ENCODE assay signal across 8 cellular contexts in the genomic region with DNA sequence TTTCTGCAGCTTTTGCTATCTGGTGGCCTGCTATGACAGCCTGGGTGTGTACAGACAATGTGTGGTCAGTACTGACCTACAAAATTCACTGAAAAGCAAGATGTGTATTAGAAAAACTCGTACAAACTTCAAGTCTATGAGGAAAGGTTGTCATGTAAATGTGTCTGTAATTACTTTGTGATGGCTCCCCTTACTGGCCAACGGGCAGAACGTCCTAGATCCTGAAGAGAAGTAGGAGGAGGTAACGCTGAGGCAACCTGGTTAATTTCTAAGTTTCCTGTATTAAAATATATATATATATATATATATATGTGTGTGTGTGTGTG.
DNase-seq lines count a peak whose midpoint lies in the region; ATAC-seq and TF ChIP-seq lines count a peak whose summit lies in the region.

No MANE protein-coding gene starts in this region.

- H3K4me3 ChIP-seq in body of pancreas (no peak overlapping the region), upper lobe of right lung (no peak overlapping the region)

- TF ChIP-seq CTCF in body of pancreas (IDR thresholded peaks at IDR 0.05) (peak in 6 of 7 experiments; percentile 30 to 61 (median 51)), upper lobe of right lung (IDR thresholded peaks at IDR 0.05) (peak; percentile 50)

- H3K36me3 Mint-ChIP-seq in immature natural killer cell = no peaks in the 10 kb centered on the region

- peaks cover 0 to 3% (median 0%) of the 10 kb centered on the region in 3 donors for H3K27me3 Mint-ChIP-seq in immature natural killer cell (ENCODE audit: low read depth in 3 of 3)

- no peak overlapping the region for H3K4me3 Mint-ChIP-seq in immature natural killer cell

- DNase-seq in DMS79 (lab: John Stamatoyannopoulos, UW) (peak; percentile 4), NCI-H345 treated with DMSO at 0.1 percent for 48 hours (lab: John Stamatoyannopoulos, UW; ENCODE audit: unreplicated experiment) (peak; percentile 53), body of pancreas (peak; percentile 37 to 60 (median 50)), immature natural killer cell (peak; percentile 6 to 14 (median 12)), upper lobe of right lung (no peak)
- no peak for DNase-seq in activated effector memory CD4-positive, alpha-beta T cell treated with Interleukin-2 at 50 U/mL for 16 hours

- no peaks in the 10 kb centered on the region for H3K4me1 ChIP-seq in body of pancreas
- H3K4me1 ChIP-seq in upper lobe of right lung = no peaks in the 10 kb centered on the region

- 0 to 3% methylated on average over 4 of the region's 4 CpGs for WGBS in body of pancreas, 2 donors

- H3K27ac ChIP-seq in body of pancreas (no peak overlapping the region), upper lobe of right lung (no peak overlapping the region)

- no peaks in the 10 kb centered on the region for H3K9me3 ChIP-seq in body of pancreas
- no peaks in the 10 kb centered on the region for H3K9me3 ChIP-seq in upper lobe of right lung

- intact Hi-C loops in body of pancreas (cut with DNase I) = no loop called here
- intact Hi-C loops in upper lobe of right lung (cut with DNase I) = loop anchor here (10.0 kb wide), 1 partner anchor 294 kb away; no protein-coding TSS in a partner anchor

- no peaks in the 10 kb centered on the region for H3K27me3 ChIP-seq in body of pancreas
- H3K27me3 ChIP-seq in upper lobe of right lung = no peaks in the 10 kb centered on the region

- H3K27ac Mint-ChIP-seq in immature natural killer cell = no peak overlapping the region

- H3K4me1 Mint-ChIP-seq in immature natural killer cell = no peaks in the 10 kb centered on the region

- H3K36me3 ChIP-seq in body of pancreas (replicated peaks in 1 of 2; ENCODE audit: insufficient read depth in 1 of 2, low read depth in 2 of 2) (no peaks in the 10 kb centered on the region), upper lobe of right lung (no peaks in the 10 kb centered on the region)

- no peaks in the 10 kb centered on the region for H3K9me3 Mint-ChIP-seq in immature natural killer cell

- ATAC-seq in GM19438 (IDR thresholded peaks at IDR 0.05; ENCODE audit: low read depth, unreplicated experiment) (peak; percentile 74), HG03439 (IDR thresholded peaks at IDR 0.05; ENCODE audit: unreplicated experiment) (peak; percentile 76), body of pancreas (peak; percentile 79), upper lobe of right lung (peak; percentile 78)

- no peak for TF ChIP-seq POLR2A in body of pancreas (IDR thresholded peaks at IDR 0.05)

Comparison
In these comparisons a context has a peak if more than half of its experiments do, and no peak if none do; other contexts are left out.
1. DNase-seq: peak in DMS79 (single experiment), NCI-H345 treated with DMSO at 0.1 percent for 48 hours (single experiment), body of pancreas (4 of 4) and immature natural killer cell (3 of 3); none in upper lobe of right lung (single experiment) and activated effector memory CD4-positive, alpha-beta T cell treated with Interleukin-2 at 50 U/mL for 16 hours (single experiment).
2. Peak in every context shown above with its lines, with median percentiles within 50 percentile points of each other: ATAC-seq.